Comparison of ENCODE assay signal across 11 cellular contexts in the genomic region with DNA sequence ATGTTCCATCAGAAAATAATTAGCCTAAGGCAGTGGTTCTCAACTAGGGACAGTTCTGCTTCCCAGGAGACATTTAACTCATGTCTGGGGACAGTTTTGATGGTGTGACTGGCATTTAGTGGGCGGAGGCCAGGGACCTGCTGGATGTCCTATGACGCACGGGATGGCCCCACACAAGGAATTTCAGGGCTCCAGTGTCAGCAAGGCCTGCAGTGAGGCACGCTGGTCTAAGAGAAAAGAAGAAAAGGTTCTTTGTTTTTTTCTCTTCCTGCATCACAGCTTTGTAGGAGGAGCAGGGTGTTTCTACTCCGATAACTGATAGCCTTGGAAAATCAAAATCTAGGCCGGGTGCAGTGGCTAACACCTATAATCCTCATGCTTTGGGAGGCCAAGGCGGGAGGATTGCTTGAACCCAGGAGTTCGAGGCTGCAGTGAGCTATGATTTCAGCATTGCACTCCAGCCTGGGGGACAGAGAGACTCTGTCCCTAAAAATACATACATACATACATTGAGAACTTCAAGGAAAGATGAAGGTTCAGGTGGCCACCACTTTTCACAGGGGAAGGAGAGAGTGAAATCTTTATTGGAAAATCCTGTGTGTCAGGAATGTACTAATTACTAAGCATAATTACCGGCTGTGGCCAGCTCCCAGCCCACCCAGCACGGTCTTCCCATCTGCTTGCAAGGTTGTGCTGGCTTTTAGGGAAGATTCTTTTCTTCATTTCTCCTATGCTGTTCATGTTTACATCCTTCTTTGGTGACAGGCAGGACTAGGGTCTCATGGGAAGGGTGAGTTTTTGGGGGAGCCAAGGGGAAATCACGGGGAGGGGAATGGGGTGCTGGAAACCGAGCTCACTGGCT.
"Had no signal": no experiment of that assay in that cellular context is flagged by ENCODE, and none has a peak within 500 bp of the region (broad histone marks: within the 10 kb centered on the region; RNA-seq: fewer than 3 reads in every experiment).

No MANE protein-coding gene starts in this region.

- H3K4me1 ChIP-seq: breast epithelium, esophagus squamous epithelium had no signal

- H3K9me3 ChIP-seq: breast epithelium, esophagus squamous epithelium, mucosa of descending colon, thoracic aorta had no signal

- ATAC-seq: mucosa of descending colon, natural killer cell had no signal

- H3K27ac ChIP-seq: breast epithelium, esophagus squamous epithelium, thoracic aorta had no signal

- H3K36me3 ChIP-seq: breast epithelium, esophagus squamous epithelium, thoracic aorta had no signal

- H3K4me3 ChIP-seq: breast epithelium, esophagus squamous epithelium, lung, mucosa of descending colon, thoracic aorta had no signal

- H3K27me3 ChIP-seq: breast epithelium, esophagus squamous epithelium had no signal

- DNase-seq: activated CD4-positive, alpha-beta T cell treated with anti-CD3 and anti-CD28 coated beads, Interleukin-2, amount 50 U/mL, for 4 hours; activated effector memory CD4-positive, alpha-beta T cell treated with Interleukin-2 at 50 U/mL for 16 hours; activated T-cell treated with anti-CD3 and anti-CD28 coated beads, Interleukin-2, amount 50 U/mL, for 1 hour; esophagus squamous epithelium; mucosa of descending colon; natural killer cell; stimulated activated CD4-positive, alpha-beta T cell treated with anti-CD3 and anti-CD28 coated beads, Interleukin-15, amount 100 ng/mL, for 24 hours; stimulated activated CD4-positive, alpha-beta T cell treated with anti-CD3 and anti-CD28 coated beads, Interleukin-4, amount 100 ng/mL, for 24 hours had no signal
